Comparison of ENCODE assay signal across 2 cellular contexts in the genomic region with DNA sequence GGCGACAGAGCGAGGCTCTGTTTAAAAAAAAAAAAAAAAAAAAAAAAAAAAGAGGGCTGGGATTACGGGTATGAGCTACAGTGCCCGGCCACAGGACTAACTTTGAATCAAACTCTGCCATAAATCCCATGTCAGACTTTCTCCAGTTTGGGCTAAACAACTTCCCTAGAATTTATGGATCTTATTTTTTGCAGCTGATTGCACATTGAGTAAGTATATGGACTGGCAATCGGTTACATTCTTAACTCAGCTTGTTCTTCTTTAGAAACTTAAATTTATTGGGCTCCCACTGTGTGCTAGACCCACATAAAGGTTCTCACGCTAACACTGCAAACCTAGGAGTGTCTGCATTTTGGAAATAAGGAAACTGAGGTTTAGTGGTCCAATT.
TF ChIP-seq lines count a peak whose summit lies in the region.

No MANE protein-coding gene starts in this region.

TF ChIP-seq in SK-N-SH, 30 proteins besides CTCF, POLR2A, EP300 and RAD21 (continued from another document):
- TF ChIP-seq ZBTB33 (IDR thresholded peaks at IDR 0.05; ENCODE audit: borderline replicate concordance, low read depth), result no peak
- no peak for TF ChIP-seq REST (IDR thresholded peaks at IDR 0.05; ENCODE audit: low read depth, low read length)
- TF ChIP-seq YY1 (IDR thresholded peaks at IDR 0.05; ENCODE audit: low read depth), result no peak
- TF ChIP-seq CHD2 (IDR thresholded peaks at IDR 0.05; ENCODE audit: low read length, partially characterized antibody), result no peak
- TF ChIP-seq MEF2A (IDR thresholded peaks at IDR 0.05; ENCODE audit: borderline replicate concordance, low read depth), result no peak
- no peak for TF ChIP-seq SIN3A (IDR thresholded peaks at IDR 0.05; ENCODE audit: borderline replicate concordance, low read depth, low read length)
- TF ChIP-seq FOXJ3 (CRISPR knock-in tag; IDR thresholded peaks at IDR 0.05), result no peak

TF ChIP-seq in SK-N-SH treated with all-trans-retinoic acid at 6 μM for 48 hours, 23 proteins besides CTCF, POLR2A, EP300 and RAD21 (continued from another document):
- TF ChIP-seq CSRNP3 (CRISPR knock-in tag; IDR thresholded peaks at IDR 0.05) (no peak), RARB (CRISPR knock-in tag; IDR thresholded peaks at IDR 0.05) (no peak), TOX (CRISPR knock-in tag; IDR thresholded peaks at IDR 0.05; ENCODE audit: borderline replicate concordance) (no peak)
